Comparison of ENCODE assay signal across 25 cellular contexts in the genomic region with DNA sequence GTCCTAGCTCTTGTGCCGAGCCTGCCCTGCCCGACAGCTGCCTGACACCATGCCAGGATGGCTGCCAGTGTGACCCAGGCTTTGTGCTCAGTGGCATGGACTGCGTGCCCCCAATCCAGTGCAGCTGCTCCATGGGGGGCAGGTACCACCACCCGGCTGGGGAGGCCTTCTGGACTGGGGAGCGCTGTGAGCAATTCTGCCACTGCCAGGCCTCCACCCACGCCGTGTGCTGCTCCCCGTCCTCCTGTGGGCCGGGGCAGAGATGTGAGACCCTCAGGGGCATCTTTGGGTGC. TPM values are rescaled to one million over a fixed set of nuclear protein-coding genes. Genes with fewer than 3 reads are reported as not detected.
A peak's percentile ranks its signal among the peaks of the same experiment; 100 is the strongest.
DNase-seq lines count a peak whose midpoint lies in the region; ATAC-seq, FAIRE-seq and TF ChIP-seq lines count a peak whose summit lies in the region.
"Had no signal": no experiment of that assay in that cellular context is flagged by ENCODE, and none has a peak within 500 bp of the region (broad histone marks: within the 10 kb centered on the region; RNA-seq: fewer than 3 reads in every experiment).

No MANE protein-coding gene starts in this region.

- TF ChIP-seq POLR2A in K562 (conservative IDR thresholded peaks at IDR 0.05) (no peak), sigmoid colon (IDR thresholded peaks at IDR 0.05) (no peak)

- CTCF ChIA-PET in K562 (lab: Yijun Ruan, JAX; ENCODE audit: low intra/inter-chr PET ratio) = no interaction called here

- TF ChIP-seq EP300 in K562 (IDR thresholded peaks at IDR 0.05; ENCODE audit: low read length) (no peak), sigmoid colon (IDR thresholded peaks at IDR 0.05) (no peak)

- peak overlapping the region; percentile 73 for H2AFZ ChIP-seq in K562 (ENCODE audit: low read depth, low read length)

- peak in 9 of 14 donors; percentile 33 to 82 (median 46) for DNase-seq in C1 segment of cervical spinal cord (lab: John Stamatoyannopoulos, UW)
- DNase-seq in K562 (ENCODE audit: extremely low read depth in 1 of 4, low spot score in 3 of 4) = no peak
- DNase-seq in medulla oblongata (ENCODE audit: extremely low spot score) = peak; percentile 72
- no peak for DNase-seq in sigmoid colon
- DNase-seq in NCI-H1417 (lab: John Stamatoyannopoulos, UW) = no peak
- DNase-seq in endodermal cell = no peak
- DNase-seq in NCI-H146 (lab: John Stamatoyannopoulos, UW) = no peak
- DNase-seq: activated CD4-positive, alpha-beta T cell treated with anti-CD3 and anti-CD28 coated beads, Interleukin-2, amount 50 U/mL, for 4 hours; activated CD8-positive, alpha-beta memory T cell treated with anti-CD3 and anti-CD28 coated beads, Interleukin-2, amount 50 U/mL, for 48 hours; Caco-2; cortex of kidney; DND-41; NCI-H1436 treated with DMSO at 0.1 percent for 48 hours; NCI-H510A; PC-3; Right ventricle myocardium superior; T-helper 9 cell had no signal

- H3K27me3 ChIP-seq in K562 (ENCODE audit: control insufficient read depth in 2 of 2, insufficient read depth in 2 of 2, low read length in 2 of 2) (no peaks in the 10 kb centered on the region), sigmoid colon (no peaks in the 10 kb centered on the region), endodermal cell (ENCODE audit: control insufficient read depth, insufficient read depth, low read length, poor library complexity, severe bottlenecking) (no peaks in the 10 kb centered on the region)

- no TSS peak for BruUV-seq in K562 (replicated peaks; lab: Mats Ljungman, UMichigan)

- no peak for TF ChIP-seq RAD21 in K562 (CRISPR knock-in tag; conservative IDR thresholded peaks at IDR 0.05 in 1 of 2, IDR thresholded peaks at IDR 0.05 in 1 of 2)

- H3K4me1 ChIP-seq in K562 (replicated peaks in 1 of 2; ENCODE audit: control insufficient read depth in 2 of 2, insufficient read depth in 2 of 2, low read length in 2 of 2) (peaks cover 22 to 32% of the 10 kb centered on the region in 2 experiments), sigmoid colon (no peaks in the 10 kb centered on the region), endodermal cell (ENCODE audit: control insufficient read depth, insufficient read depth, low read length) (no peaks in the 10 kb centered on the region)

- H3K4me2 ChIP-seq in K562 (ENCODE audit: insufficient read depth, low read length) = peak overlapping the region; percentile 45
- H3K4me2 ChIP-seq: KMS-11 had no signal

- POLR2A ChIA-PET in K562 (lab: Yijun Ruan, JAX) = interaction anchor here (0.8 to 1.0 kb wide), 2 partner anchors 8 to 300 kb away, joined by 3 to 4 read pairs; no protein-coding TSS in a partner anchor

- in situ Hi-C loops in K562 (cut with MboI) = no loop called here

- TF ChIP-seq CTCF in K562 (IDR thresholded peaks at IDR 0.05 in 2 of 3, conservative IDR thresholded peaks at IDR 0.05 in 1 of 3; ENCODE audit: insufficient read depth in 2 of 3, low read depth in 1 of 3, low read length in 3 of 3) (no peak), sigmoid colon (IDR thresholded peaks at IDR 0.05) (no peak), endodermal cell (conservative IDR thresholded peaks at IDR 0.05) (no peak)

- H3K9ac ChIP-seq in K562 (ENCODE audit: insufficient read depth in 1 of 2, low read depth in 2 of 2, low read length in 2 of 2) = peak overlapping the region; percentile 3 to 81; a peak in 3 of 4 replicates
- no peak overlapping the region for H3K9ac ChIP-seq in endodermal cell (ENCODE audit: extremely low read depth, low read length, poor library complexity, severe bottlenecking)
- H3K9ac ChIP-seq: KMS-11 had no signal

- no peak for FAIRE-seq in K562 (lab: Jason Lieb, UNC)

- ATAC-seq in K562 (no peak; the same call in 2 of the 3 replicates), HG02870 (IDR thresholded peaks at IDR 0.05; ENCODE audit: unreplicated experiment) (no peak)
- ATAC-seq: PC-3, WTC11 had no signal

- no peaks in the 10 kb centered on the region for H3K36me3 Mint-ChIP-seq in endodermal cell (ENCODE audit: low read depth)

- H3K36me3 ChIP-seq in K562 (ENCODE audit: control insufficient read depth, insufficient read depth, low read length) = no peaks in the 10 kb centered on the region
- no peaks in the 10 kb centered on the region for H3K36me3 ChIP-seq in sigmoid colon
- no peaks in the 10 kb centered on the region for H3K36me3 ChIP-seq in endodermal cell (ENCODE audit: control insufficient read depth, insufficient read depth, low read length)

- peaks cover 3% of the 10 kb centered on the region for H3K9me3 Mint-ChIP-seq in endodermal cell
- H3K9me3 Mint-ChIP-seq: nephron had no signal

- no peaks in the 10 kb centered on the region for H4K20me1 ChIP-seq in K562 (replicated peaks; ENCODE audit: control insufficient read depth, insufficient read depth, low read length)

- no peaks in the 10 kb centered on the region for H3K4me1 Mint-ChIP-seq in endodermal cell
- H3K4me1 Mint-ChIP-seq: nephron had no signal

- no peaks in the 10 kb centered on the region for H3K9me1 ChIP-seq in K562 (ENCODE audit: control insufficient read depth, insufficient read depth, low read length)

- no peak overlapping the region for H3K4me3 Mint-ChIP-seq in endodermal cell
- H3K4me3 Mint-ChIP-seq: nephron, WTC11 had no signal

- H3K79me2 ChIP-seq in K562 (ENCODE audit: control insufficient read depth, insufficient read depth, low read length) = no peaks in the 10 kb centered on the region

- H3K27ac ChIP-seq in K562 (ENCODE audit: extremely low read depth, low read depth, low read length) (peak overlapping the region; percentile 39; the same call in 2 of the 3 replicates), sigmoid colon (peak overlapping the region in 3 of 4 donors; percentile 25 to 44 (median 33)), endodermal cell (ENCODE audit: low read depth, low read length) (no peak overlapping the region)
- H3K27ac ChIP-seq: KMS-11 had no signal

- H3K9me3 ChIP-seq in K562 (replicated peaks; ENCODE audit: control insufficient read depth, insufficient read depth, low read depth, low read length) (peaks cover 7% of the 10 kb centered on the region), sigmoid colon (no peaks in the 10 kb centered on the region), endodermal cell (ENCODE audit: control insufficient read depth, low read length) (no peaks in the 10 kb centered on the region)

- 60% methylated on average over 9 of the region's 9 CpGs for WGBS in K562 (ENCODE audit: insufficient coverage, low coverage, missing lambda C conversion rate)
- WGBS in sigmoid colon, 2 donors = 85 to 93% methylated on average over 9 of the region's 9 CpGs
- WGBS in endodermal cell (ENCODE audit: insufficient coverage in 1 of 2, insufficient read length in 1 of 2), 2 experiments = 88 to 95% methylated on average over 7 to 9 of the region's 9 CpGs

- intact Hi-C loops in K562 (cut with micrococcal nuclease) (no loop called here), sigmoid colon (cut with DNase I) (no loop called here)

- H3K27me3 Mint-ChIP-seq in endodermal cell (ENCODE audit: insufficient read depth) = no peaks in the 10 kb centered on the region

- H3K4me3 ChIP-seq in K562 = no peak overlapping the region
- H3K4me3 ChIP-seq in sigmoid colon = no peak overlapping the region
- H3K4me3 ChIP-seq in endodermal cell (ENCODE audit: low read length) = no peak overlapping the region

- no peak overlapping the region for H3K27ac Mint-ChIP-seq in endodermal cell
- H3K27ac Mint-ChIP-seq: nephron, WTC11 had no signal

RNA-seq across cellular contexts. Expression of a gene that starts 9.4 kb away (rescaled TPM):
- not detected in 2 replicates for total RNA-seq in K562 (2011; cell fraction: chromatin; rRNA removed; ENCODE audit: low replicate concordance)
- not detected in 2 replicates for total RNA-seq in K562 (2011; cell fraction: nucleolus; rRNA removed)
- not detected in 2 replicates for total RNA-seq in K562 (2011; cell fraction: nucleoplasm; rRNA removed)
- total RNA-seq in K562 (2014; rRNA removed) = not detected in 2 replicates
- not detected in 2 replicates for total RNA-seq in K562 (2014; rRNA removed; fragmentation: Illumina TruSeq; extraction: Trizol)
- total RNA-seq in K562 (2015; rRNA removed; fragmentation: Illumina TruSeq; extraction: Trizol) = not detected in 2 replicates
- total RNA-seq in K562 (2021) = 0.24 and 0.60 TPM in 2 replicates
- not detected in 2 replicates for polyA plus RNA-seq in K562 (2011; rRNA removed)
- not detected in 2 replicates for polyA plus RNA-seq in K562 (2011; cell fraction: cytosol; rRNA removed)
- not detected in 2 replicates for polyA plus RNA-seq in K562 (2011; cell fraction: nucleus; rRNA removed)
- polyA plus RNA-seq in K562 (2012) = 0.16 TPM in 1 of 2 replicates, not detected in the other
- not detected in 2 replicates for polyA plus RNA-seq in K562 (2014; fragmentation: Illumina TruSeq; extraction: Trizol)
- not detected for polyA plus RNA-seq in K562 (2014; fragmentation: Nextera tagmentation; extraction: Ambion mirVana)
- not detected in 2 replicates for polyA plus RNA-seq in K562 (2014; rRNA removed)
- polyA minus RNA-seq in K562 (2011; rRNA and poly(A)+ RNA removed) = not detected in 2 replicates
- not detected in 2 replicates for polyA minus RNA-seq in K562 (2011; cell fraction: cytosol; rRNA and poly(A)+ RNA removed)
- not detected in 2 replicates for polyA minus RNA-seq in K562 (2011; cell fraction: nucleus; rRNA and poly(A)+ RNA removed)
- total RNA-seq in sigmoid colon = 10 to 100 TPM in 2 of 4 donors, 1 to 10 TPM in 2; 3.7 to 15.3 (median 8.2) TPM
- polyA plus RNA-seq in sigmoid colon = 1,000 to 10,000 TPM; 2,472 to 3,333 (median 2,871) TPM
- total RNA-seq in endodermal cell = not detected
- not detected for polyA plus RNA-seq in endodermal cell (2013, experiment 1 of 2)
- polyA plus RNA-seq in endodermal cell (2013, experiment 2 of 2) = 0.99 TPM
- total RNA-seq: H7, mononuclear cell, posterior vena cava had no signal
- polyA plus RNA-seq: BJ had no signal

RNA-seq across cellular contexts. Expression of a gene that starts 28.6 kb away (rescaled TPM):
- 1.9 TPM in 2 replicates for total RNA-seq in K562 (2011; cell fraction: chromatin; rRNA removed; ENCODE audit: low replicate concordance)
- total RNA-seq in K562 (2011; cell fraction: nucleolus; rRNA removed) = 0.67 and 0.92 TPM in 2 replicates
- total RNA-seq in K562 (2011; cell fraction: nucleoplasm; rRNA removed) = 0.88 and 0.92 TPM in 2 replicates
- total RNA-seq in K562 (2014; rRNA removed) (0.14 TPM in 1 of 2 replicates, not detected in the other), K562 (2014; rRNA removed; fragmentation: Illumina TruSeq; extraction: Trizol) (not detected in 2 replicates), K562 (2015; rRNA removed; fragmentation: Illumina TruSeq; extraction: Trizol) (not detected in 2 replicates), K562 (2021) (0.24 TPM in 1 of 2 replicates, not detected in the other), sigmoid colon (10 to 100 TPM; 29.0 to 47.1 (median 35.1) TPM), endodermal cell (under 1 TPM; 0.27 to 0.37 TPM)
- polyA plus RNA-seq in K562 (2011; rRNA removed) (0.29 and 0.73 TPM in 2 replicates), K562 (2014; fragmentation: Illumina TruSeq; extraction: Trizol) (0.30 and 0.33 TPM in 2 replicates), K562 (2014; fragmentation: Nextera tagmentation; extraction: Ambion mirVana) (not detected), K562 (2014; rRNA removed) (0.21 and 1.1 TPM in 2 replicates), sigmoid colon (10 to 100 TPM in 1 of 3 donors, 1 to 10 TPM in 2; 4.2 to 35.7 (median 9.0) TPM)
- polyA plus RNA-seq in K562 (2011; cell fraction: cytosol; rRNA removed) = 0.16 and 0.37 TPM in 2 replicates
- polyA plus RNA-seq in K562 (2011; cell fraction: nucleus; rRNA removed) = 3.1 and 4.6 TPM in 2 replicates
- polyA plus RNA-seq in K562 (2012) = 0.35 and 1.6 TPM in 2 replicates
- polyA minus RNA-seq in K562 (2011; rRNA and poly(A)+ RNA removed) = not detected in 2 replicates
- not detected in 2 replicates for polyA minus RNA-seq in K562 (2011; cell fraction: cytosol; rRNA and poly(A)+ RNA removed)
- 0.54 TPM in 1 of 2 replicates, not detected in the other for polyA minus RNA-seq in K562 (2011; cell fraction: nucleus; rRNA and poly(A)+ RNA removed)
- polyA plus RNA-seq in endodermal cell (2013, experiment 1 of 2) = 8.4 TPM
- 7.0 TPM for polyA plus RNA-seq in endodermal cell (2013, experiment 2 of 2)

RNA-seq across cellular contexts. Expression of a gene that starts 32.4 kb away (rescaled TPM):
- total RNA-seq in K562 (2011; cell fraction: chromatin; rRNA removed; ENCODE audit: low replicate concordance) = 0.67 TPM in 1 of 2 replicates, not detected in the other
- 0.50 TPM in 1 of 2 replicates, not detected in the other for total RNA-seq in K562 (2011; cell fraction: nucleolus; rRNA removed)
- not detected in 2 replicates for total RNA-seq in K562 (2011; cell fraction: nucleoplasm; rRNA removed)
- 2.3 and 2.4 TPM in 2 replicates for total RNA-seq in K562 (2014; rRNA removed)
- total RNA-seq in K562 (2014; rRNA removed; fragmentation: Illumina TruSeq; extraction: Trizol) = not detected in 2 replicates
- 0.60 and 1.3 TPM in 2 replicates for total RNA-seq in K562 (2015; rRNA removed; fragmentation: Illumina TruSeq; extraction: Trizol)
- total RNA-seq in K562 (2021) = 1.7 and 2.7 TPM in 2 replicates
- 0.40 and 0.66 TPM in 2 replicates for polyA plus RNA-seq in K562 (2011; rRNA removed)
- 0.16 TPM in 1 of 2 replicates, not detected in the other for polyA plus RNA-seq in K562 (2011; cell fraction: cytosol; rRNA removed)
- 0.49 and 2.1 TPM in 2 replicates for polyA plus RNA-seq in K562 (2011; cell fraction: nucleus; rRNA removed)
- polyA plus RNA-seq in K562 (2012) = 2.1 and 4.4 TPM in 2 replicates
- polyA plus RNA-seq in K562 (2014; fragmentation: Illumina TruSeq; extraction: Trizol) = 0.71 and 2.1 TPM in 2 replicates
- polyA plus RNA-seq in K562 (2014; fragmentation: Nextera tagmentation; extraction: Ambion mirVana) = not detected
- 2.4 and 3.2 TPM in 2 replicates for polyA plus RNA-seq in K562 (2014; rRNA removed)
- polyA minus RNA-seq in K562 (2011; rRNA and poly(A)+ RNA removed) = not detected in 2 replicates
- polyA minus RNA-seq in K562 (2011; cell fraction: cytosol; rRNA and poly(A)+ RNA removed) = not detected in 2 replicates
- polyA minus RNA-seq in K562 (2011; cell fraction: nucleus; rRNA and poly(A)+ RNA removed) = 0.67 TPM in 1 of 2 replicates, not detected in the other
- total RNA-seq in sigmoid colon = 100 to 1,000 TPM in 1 of 4 donors, 10 to 100 TPM in 3; 39.1 to 107 (median 44.6) TPM
- 10 to 100 TPM in 2 of 3 donors, 1 to 10 TPM in 1; 6.0 to 57.7 (median 15.0) TPM for polyA plus RNA-seq in sigmoid colon
- total RNA-seq in endodermal cell = under 1 TPM in 1 of 2 donors, not detected in 1; 0.75 TPM
- 2.1 TPM for polyA plus RNA-seq in endodermal cell (2013, experiment 1 of 2)
- polyA plus RNA-seq in endodermal cell (2013, experiment 2 of 2) = 5.6 TPM
- total RNA-seq: Caco-2, PC-3 had no signal

RNA-seq across cellular contexts. Expression of a gene that starts 36.8 kb away (rescaled TPM):
- 0.39 and 0.76 TPM in 2 replicates for total RNA-seq in K562 (2011; cell fraction: chromatin; rRNA removed; ENCODE audit: low replicate concordance)
- total RNA-seq in K562 (2011; cell fraction: nucleolus; rRNA removed) = not detected in 2 replicates
- not detected in 2 replicates for total RNA-seq in K562 (2011; cell fraction: nucleoplasm; rRNA removed)
- not detected in 2 replicates for total RNA-seq in K562 (2014; rRNA removed)
- not detected in 2 replicates for total RNA-seq in K562 (2014; rRNA removed; fragmentation: Illumina TruSeq; extraction: Trizol)
- 0.26 and 0.36 TPM in 2 replicates for total RNA-seq in K562 (2015; rRNA removed; fragmentation: Illumina TruSeq; extraction: Trizol)
- 0.27 and 0.80 TPM in 2 replicates for total RNA-seq in K562 (2021)
- 0.18 and 0.26 TPM in 2 replicates for polyA plus RNA-seq in K562 (2011; rRNA removed)
- polyA plus RNA-seq in K562 (2011; cell fraction: cytosol; rRNA removed) = 0.24 and 0.51 TPM in 2 replicates
- 0.48 and 1.2 TPM in 2 replicates for polyA plus RNA-seq in K562 (2011; cell fraction: nucleus; rRNA removed)
- polyA plus RNA-seq in K562 (2012) = 1.4 and 1.5 TPM in 2 replicates
- polyA plus RNA-seq in K562 (2014; fragmentation: Illumina TruSeq; extraction: Trizol) = 0.28 TPM in 1 of 2 replicates, not detected in the other
- polyA plus RNA-seq in K562 (2014; fragmentation: Nextera tagmentation; extraction: Ambion mirVana) = under 1 TPM; 0.10 to 0.13 TPM
- 0.32 and 0.46 TPM in 2 replicates for polyA plus RNA-seq in K562 (2014; rRNA removed)
- polyA minus RNA-seq in K562 (2011; rRNA and poly(A)+ RNA removed) = not detected in 2 replicates
- not detected in 2 replicates for polyA minus RNA-seq in K562 (2011; cell fraction: cytosol; rRNA and poly(A)+ RNA removed)
- not detected in 2 replicates for polyA minus RNA-seq in K562 (2011; cell fraction: nucleus; rRNA and poly(A)+ RNA removed)
- 1 to 10 TPM in 1 of 4 donors, not detected in 3; 3.3 TPM for total RNA-seq in sigmoid colon
- 1 to 10 TPM in 1 of 3 donors, not detected in 2; 1.7 TPM for polyA plus RNA-seq in sigmoid colon
- total RNA-seq in endodermal cell = 1 to 10 TPM in 1 of 2 donors, not detected in 1; 1.1 TPM
- 8.2 TPM for polyA plus RNA-seq in endodermal cell (2013, experiment 1 of 2)
- 5.4 TPM for polyA plus RNA-seq in endodermal cell (2013, experiment 2 of 2)
- total RNA-seq: Caco-2, PC-3, Right ventricle myocardium superior had no signal

RNA-seq across cellular contexts. Expression of a gene that starts 48.3 kb away (rescaled TPM):
- 134 and 231 TPM in 2 replicates for total RNA-seq in K562 (2011; cell fraction: chromatin; rRNA removed; ENCODE audit: low replicate concordance)
- 240 and 311 TPM in 2 replicates for total RNA-seq in K562 (2011; cell fraction: nucleolus; rRNA removed)
- total RNA-seq in K562 (2011; cell fraction: nucleoplasm; rRNA removed) = 297 and 340 TPM in 2 replicates
- 174 and 300 TPM in 2 replicates for total RNA-seq in K562 (2014; rRNA removed)
- 122 and 147 TPM in 2 replicates for total RNA-seq in K562 (2014; rRNA removed; fragmentation: Illumina TruSeq; extraction: Trizol)
- total RNA-seq in K562 (2015; rRNA removed; fragmentation: Illumina TruSeq; extraction: Trizol) = 252 and 264 TPM in 2 replicates
- 250 and 256 TPM in 2 replicates for total RNA-seq in K562 (2021)
- 104 and 125 TPM in 2 replicates for polyA plus RNA-seq in K562 (2011; rRNA removed)
- polyA plus RNA-seq in K562 (2011; cell fraction: cytosol; rRNA removed) = 271 and 533 TPM in 2 replicates
- polyA plus RNA-seq in K562 (2011; cell fraction: nucleus; rRNA removed) = 105 and 188 TPM in 2 replicates
- polyA plus RNA-seq in K562 (2012) = 353 and 530 TPM in 2 replicates
- polyA plus RNA-seq in K562 (2014; fragmentation: Illumina TruSeq; extraction: Trizol) = 522 and 537 TPM in 2 replicates
- polyA plus RNA-seq in K562 (2014; fragmentation: Nextera tagmentation; extraction: Ambion mirVana) = 100 to 1,000 TPM; 125 to 198 TPM
- polyA plus RNA-seq in K562 (2014; rRNA removed) = 120 and 155 TPM in 2 replicates
- 93.8 and 163 TPM in 2 replicates for polyA minus RNA-seq in K562 (2011; rRNA and poly(A)+ RNA removed)
- 189 and 195 TPM in 2 replicates for polyA minus RNA-seq in K562 (2011; cell fraction: cytosol; rRNA and poly(A)+ RNA removed)
- 55.6 and 58.4 TPM in 2 replicates for polyA minus RNA-seq in K562 (2011; cell fraction: nucleus; rRNA and poly(A)+ RNA removed)
- 10 to 100 TPM; 20.1 to 32.4 (median 28.8) TPM for total RNA-seq in sigmoid colon
- polyA plus RNA-seq in sigmoid colon = 100 to 1,000 TPM in 1 of 3 donors, 10 to 100 TPM in 2; 18.5 to 102 (median 27.0) TPM
- total RNA-seq in endodermal cell = 10 to 100 TPM; 24.0 to 29.6 TPM
- 36.6 TPM for polyA plus RNA-seq in endodermal cell (2013, experiment 1 of 2)
- 27.4 TPM for polyA plus RNA-seq in endodermal cell (2013, experiment 2 of 2)

Comparison
In these comparisons a context has a peak if more than half of its experiments do, and no peak if none do; other contexts are left out.
1. DNase-seq: peak in C1 segment of cervical spinal cord (9 of 14) and medulla oblongata (single experiment); none in K562 (0 of 4), sigmoid colon (single experiment), NCI-H1417 (0 of 3), endodermal cell (single experiment) and NCI-H146 (single experiment).
2. RNA of a gene that starts 28.6 kb away (total RNA-seq): 29.0 to 47.1 TPM in sigmoid colon; 0.27 to 0.37 TPM in endodermal cell and 0.14 to 1.9 TPM in K562; every median in the first group is over 10 times any median in the second.
3. RNA of a gene that starts 32.4 kb away (total RNA-seq): 39.1 to 107 TPM in sigmoid colon; 0.50 to 2.7 TPM in K562 and 0.75 TPM in endodermal cell; every median in the first group is over 10 times any median in the second.